Comparison of ENCODE assay signal across 16 cellular contexts in genomic region chr2:10390369-10390801, GRCh38. TPM values are rescaled to one million over a fixed set of nuclear protein-coding genes. Genes with fewer than 3 reads are reported as not detected.
DNase-seq lines count a peak whose midpoint lies in the region; ATAC-seq and TF ChIP-seq lines count a peak whose summit lies in the region.
"Had no signal": no experiment of that assay in that cellular context is flagged by ENCODE, and none has a peak within 500 bp of the region (broad histone marks: within the 10 kb centered on the region; RNA-seq: fewer than 3 reads in every experiment).

No MANE protein-coding gene starts in this region.

- H3K36me3 ChIP-seq in heart left ventricle (no peaks in the 10 kb centered on the region), RWPE2 (ENCODE audit: low read depth) (no peaks in the 10 kb centered on the region)
- H3K36me3 ChIP-seq: WERI-Rb-1 had no signal

- H3K27me3 ChIP-seq in right cardiac atrium (ENCODE audit: control insufficient read depth, insufficient read depth) (no peaks in the 10 kb centered on the region), heart left ventricle (no peaks in the 10 kb centered on the region), RWPE2 (ENCODE audit: insufficient read depth, poor library complexity, severe bottlenecking) (no peaks in the 10 kb centered on the region)

- 70% methylated on average over 6 of the region's 6 CpGs for WGBS in right cardiac atrium
- WGBS in heart left ventricle, 4 donors, result 76 to 82% (median 79%) methylated on average over 6 of the region's 6 CpGs

- ATAC-seq in right cardiac atrium (no peak), heart left ventricle (no peak), RWPE2 (ENCODE audit: low read depth) (peak; percentile 62), HG03354 (IDR thresholded peaks at IDR 0.05; ENCODE audit: poor library complexity, severe bottlenecking, unreplicated experiment) (no peak), left ventricle myocardium superior (no peak), HG03439 (IDR thresholded peaks at IDR 0.05; ENCODE audit: unreplicated experiment) (no peak)

- H3K4me1 ChIP-seq in right cardiac atrium (ENCODE audit: control insufficient read depth, insufficient read depth, low read length) (peaks cover 12% of the 10 kb centered on the region), heart left ventricle (peaks cover 4 to 53% (median 32%) of the 10 kb centered on the region in 12 donors), RWPE2 (ENCODE audit: insufficient read depth, poor library complexity, severe bottlenecking) (peaks cover 25% of the 10 kb centered on the region)

- intact Hi-C loops in right cardiac atrium (cut with DNase I) (no loop called here), heart left ventricle (cut with DNase I) (no loop called here), left ventricle myocardium superior (cut with micrococcal nuclease) (no loop called here)

- no peaks in the 10 kb centered on the region for H3K9me3 ChIP-seq in right cardiac atrium (ENCODE audit: control insufficient read depth, low read length)
- no peaks in the 10 kb centered on the region for H3K9me3 ChIP-seq in heart left ventricle
- H3K9me3 ChIP-seq in RWPE2 (ENCODE audit: severe bottlenecking), result no peaks in the 10 kb centered on the region

- no peak for TF ChIP-seq POLR2A in heart left ventricle (IDR thresholded peaks at IDR 0.05)
- no peak for TF ChIP-seq POLR2A in erythroblast (IDR thresholded peaks at IDR 0.05; ENCODE audit: low read length)

- DNase-seq in right cardiac atrium (peak in 2 of 3 donors; percentile 40 to 52), heart left ventricle (no peak), RWPE2 (ENCODE audit: low spot score) (no peak), foreskin melanocyte (peak; percentile 24), erythroblast (lab: John Stamatoyannopoulos, UW) (no peak), left ventricle myocardium superior (no peak)
- DNase-seq: activated CD8-positive, alpha-beta memory T cell treated with anti-CD3 and anti-CD28 coated beads, Interleukin-2, amount 50 U/mL, for 4 hours; activated naive CD8-positive, alpha-beta T cell treated with anti-CD3 and anti-CD28 coated beads for 36 hours; DMS79; Karpas-422; NCI-H82; occipital lobe; WERI-Rb-1 had no signal

- H3K4me3 ChIP-seq in right cardiac atrium (ENCODE audit: low read length) (no peak overlapping the region), heart left ventricle (no peak overlapping the region), RWPE2 (ENCODE audit: severe bottlenecking) (no peak overlapping the region)
- H3K4me3 ChIP-seq: SK-N-MC had no signal

- H3K27ac ChIP-seq in right cardiac atrium (ENCODE audit: low read length) (no peak overlapping the region), heart left ventricle (no peak overlapping the region), RWPE2 (ENCODE audit: poor library complexity, severe bottlenecking) (peak overlapping the region; percentile 62)
- H3K27ac ChIP-seq: SK-N-MC, WERI-Rb-1 had no signal

- TF ChIP-seq CTCF in heart left ventricle (IDR thresholded peaks at IDR 0.05) (no peak), RWPE2 (IDR thresholded peaks at IDR 0.05; ENCODE audit: poor library complexity, severe bottlenecking) (no peak)

RNA-seq across cellular contexts. Expression of gene ODC1, which starts 57.7 kb away (rescaled TPM):
- total RNA-seq in right cardiac atrium (10 to 100 TPM; 35.2 to 47.9 (median 39.8) TPM), heart left ventricle (10 to 100 TPM; 28.6 to 77.6 (median 48.2) TPM), left ventricle myocardium superior (26.4 TPM)
- polyA plus RNA-seq in right cardiac atrium (17.3 TPM), heart left ventricle (100 to 1,000 TPM in 1 of 2 donors, 1 to 10 TPM in 1; 6.1 to 103 TPM)

Comparison
In these comparisons a context has a peak if more than half of its experiments do, and no peak if none do; other contexts are left out.
1. DNase-seq: peak in right cardiac atrium (2 of 3) and foreskin melanocyte (single experiment); none in heart left ventricle (0 of 5), RWPE2 (single experiment), erythroblast (0 of 2) and left ventricle myocardium superior (single experiment).